1 cellular context compared by ENCODE assay signal in the genomic region with DNA sequence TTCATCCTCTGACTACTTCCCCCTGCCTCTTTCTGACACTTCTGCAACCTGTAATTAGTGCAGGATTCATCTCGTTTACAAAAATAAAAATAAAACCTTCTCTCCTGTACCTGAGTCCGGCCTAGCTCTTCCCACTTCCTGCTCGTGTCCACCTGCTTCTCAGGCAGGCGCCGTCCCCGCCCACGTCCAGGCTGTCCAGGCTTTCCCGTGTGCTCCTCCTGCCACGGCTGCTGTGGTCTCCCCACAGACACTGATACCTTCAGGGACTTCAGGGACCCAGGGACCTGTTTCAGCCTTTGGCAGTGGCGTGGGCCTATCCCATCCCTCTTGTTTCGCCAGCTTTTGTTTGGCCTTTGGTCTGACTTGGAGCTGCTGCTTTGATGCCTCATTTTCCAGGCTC.
TF ChIP-seq lines count a peak whose summit lies in the region.

No MANE protein-coding gene starts in this region.

TF ChIP-seq in K562, 482 proteins besides CTCF, POLR2A, EP300 and RAD21 (continued from another document):
- TF ChIP-seq, protein P1, sequence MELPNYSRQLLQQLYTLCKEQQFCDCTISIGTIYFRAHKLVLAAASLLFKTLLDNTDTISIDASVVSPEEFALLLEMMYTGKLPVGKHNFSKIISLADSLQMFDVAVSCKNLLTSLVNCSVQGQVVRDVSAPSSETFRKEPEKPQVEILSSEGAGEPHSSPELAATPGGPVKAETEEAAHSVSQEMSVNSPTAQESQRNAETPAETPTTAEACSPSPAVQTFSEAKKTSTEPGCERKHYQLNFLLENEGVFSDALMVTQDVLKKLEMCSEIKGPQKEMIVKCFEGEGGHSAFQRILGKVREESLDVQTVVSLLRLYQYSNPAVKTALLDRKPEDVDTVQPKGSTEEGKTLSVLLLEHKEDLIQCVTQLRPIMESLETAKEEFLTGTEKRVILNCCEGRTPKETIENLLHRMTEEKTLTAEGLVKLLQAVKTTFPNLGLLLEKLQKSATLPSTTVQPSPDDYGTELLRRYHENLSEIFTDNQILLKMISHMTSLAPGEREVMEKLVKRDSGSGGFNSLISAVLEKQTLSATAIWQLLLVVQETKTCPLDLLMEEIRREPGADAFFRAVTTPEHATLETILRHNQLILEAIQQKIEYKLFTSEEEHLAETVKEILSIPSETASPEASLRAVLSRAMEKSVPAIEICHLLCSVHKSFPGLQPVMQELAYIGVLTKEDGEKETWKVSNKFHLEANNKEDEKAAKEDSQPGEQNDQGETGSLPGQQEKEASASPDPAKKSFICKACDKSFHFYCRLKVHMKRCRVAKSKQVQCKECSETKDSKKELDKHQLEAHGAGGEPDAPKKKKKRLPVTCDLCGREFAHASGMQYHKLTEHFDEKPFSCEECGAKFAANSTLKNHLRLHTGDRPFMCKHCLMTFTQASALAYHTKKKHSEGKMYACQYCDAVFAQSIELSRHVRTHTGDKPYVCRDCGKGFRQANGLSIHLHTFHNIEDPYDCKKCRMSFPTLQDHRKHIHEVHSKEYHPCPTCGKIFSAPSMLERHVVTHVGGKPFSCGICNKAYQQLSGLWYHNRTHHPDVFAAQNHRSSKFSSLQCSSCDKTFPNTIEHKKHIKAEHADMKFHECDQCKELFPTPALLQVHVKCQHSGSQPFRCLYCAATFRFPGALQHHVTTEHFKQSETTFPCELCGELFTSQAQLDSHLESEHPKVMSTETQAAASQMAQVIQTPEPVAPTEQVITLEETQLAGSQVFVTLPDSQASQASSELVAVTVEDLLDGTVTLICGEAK (IDR thresholded peaks at IDR 0.05): no peak
- TF ChIP-seq, protein P1 (CRISPR knock-in tag; IDR thresholded peaks at IDR 0.05): no peak
- TF ChIP-seq LCOR (CRISPR knock-in tag; IDR thresholded peaks at IDR 0.05): no peak
- TF ChIP-seq, protein P2, sequence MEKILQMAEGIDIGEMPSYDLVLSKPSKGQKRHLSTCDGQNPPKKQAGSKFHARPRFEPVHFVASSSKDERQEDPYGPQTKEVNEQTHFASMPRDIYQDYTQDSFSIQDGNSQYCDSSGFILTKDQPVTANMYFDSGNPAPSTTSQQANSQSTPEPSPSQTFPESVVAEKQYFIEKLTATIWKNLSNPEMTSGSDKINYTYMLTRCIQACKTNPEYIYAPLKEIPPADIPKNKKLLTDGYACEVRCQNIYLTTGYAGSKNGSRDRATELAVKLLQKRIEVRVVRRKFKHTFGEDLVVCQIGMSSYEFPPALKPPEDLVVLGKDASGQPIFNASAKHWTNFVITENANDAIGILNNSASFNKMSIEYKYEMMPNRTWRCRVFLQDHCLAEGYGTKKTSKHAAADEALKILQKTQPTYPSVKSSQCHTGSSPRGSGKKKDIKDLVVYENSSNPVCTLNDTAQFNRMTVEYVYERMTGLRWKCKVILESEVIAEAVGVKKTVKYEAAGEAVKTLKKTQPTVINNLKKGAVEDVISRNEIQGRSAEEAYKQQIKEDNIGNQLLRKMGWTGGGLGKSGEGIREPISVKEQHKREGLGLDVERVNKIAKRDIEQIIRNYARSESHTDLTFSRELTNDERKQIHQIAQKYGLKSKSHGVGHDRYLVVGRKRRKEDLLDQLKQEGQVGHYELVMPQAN (IDR thresholded peaks at IDR 0.05; ENCODE audit: borderline replicate concordance): no peak
TF ChIP-seq in K562: peak in this region for 0.
